ENCODE assay signal across 8 cellular contexts in genomic region chr17:38428150-38428642, GRCh38. TPM values are rescaled to one million over a fixed set of nuclear protein-coding genes. Genes with fewer than 3 reads are reported as not detected.
DNase-seq lines count a peak whose midpoint lies in the region; ATAC-seq and TF ChIP-seq lines count a peak whose summit lies in the region.

ARHGAP23 (plus strand) TSS chr17:38428464; CDS start chr17:38428486, 22 bp downstream.

- DNase-seq in RPMI8226 (peak; percentile 61), glomerular endothelial cell (ENCODE audit: extremely low read depth, low read depth, low spot score) (no peak), neural crest cell (ENCODE audit: low read depth, low spot score) (no peak), upper lobe of left lung (peak; percentile 81 to 91), NCI-H2107 (lab: John Stamatoyannopoulos, UW) (no peak), NCI-H187 treated with DMSO at 0.1 percent for 48 hours (lab: John Stamatoyannopoulos, UW) (no peak)
- peak; percentile 30 for DNase-seq in activated naive CD8-positive, alpha-beta T cell treated with anti-CD3 and anti-CD28 coated beads, Interleukin-2, amount 50 U/mL, for 24 hours

- H3K4me3 ChIP-seq in GM12875 (ENCODE audit: low read depth, low read length), result peak within 1 kb of the TSS; percentile 44
- H3K4me3 ChIP-seq in upper lobe of left lung, result peak within 1 kb of the TSS; percentile 68 to 90 (median 80)

- no peaks in the 10 kb centered on the region for H3K36me3 Mint-ChIP-seq in activated naive CD8-positive, alpha-beta T cell treated with anti-CD3 and anti-CD28 coated beads, Interleukin-2, amount 50 U/mL, for 24 hours (ENCODE audit: low read depth)
- no peaks in the 10 kb centered on the region for H3K36me3 Mint-ChIP-seq in neural crest cell (ENCODE audit: low read depth)

- no peak within 1 kb of the TSS for H3K27ac Mint-ChIP-seq in activated naive CD8-positive, alpha-beta T cell treated with anti-CD3 and anti-CD28 coated beads, Interleukin-2, amount 50 U/mL, for 24 hours
- peak within 1 kb of the TSS; percentile 45 for H3K27ac Mint-ChIP-seq in neural crest cell (ENCODE audit: unreplicated experiment)

- peak; percentile 33 for ATAC-seq in activated naive CD8-positive, alpha-beta T cell treated with anti-CD3 and anti-CD28 coated beads, Interleukin-2, amount 50 U/mL, for 24 hours
- ATAC-seq in upper lobe of left lung (ENCODE audit: low FRiP score in 2 of 2), result peak; percentile 36 to 80

- 0 to 2% methylated on average over 5 to 6 of the region's 45 CpGs for WGBS in upper lobe of left lung, 2 donors

- peak within 1 kb of the TSS; percentile 63 for H3K4me3 Mint-ChIP-seq in activated naive CD8-positive, alpha-beta T cell treated with anti-CD3 and anti-CD28 coated beads, Interleukin-2, amount 50 U/mL, for 24 hours
- peak within 1 kb of the TSS; percentile 82 for H3K4me3 Mint-ChIP-seq in neural crest cell

- peaks cover 33 to 63% (median 46%) of the 10 kb centered on the region in 4 donors for H3K4me1 ChIP-seq in upper lobe of left lung

- H3K27me3 Mint-ChIP-seq in activated naive CD8-positive, alpha-beta T cell treated with anti-CD3 and anti-CD28 coated beads, Interleukin-2, amount 50 U/mL, for 24 hours, result peaks cover 34% of the 10 kb centered on the region
- peaks cover 43% of the 10 kb centered on the region for H3K27me3 Mint-ChIP-seq in neural crest cell (ENCODE audit: low read depth)

- TF ChIP-seq CTCF in GM12875 (IDR thresholded peaks at IDR 0.05; ENCODE audit: borderline replicate concordance, insufficient read depth, low read depth, low read length) (no peak), neural crest cell (conservative IDR thresholded peaks at IDR 0.05) (no peak), upper lobe of left lung (IDR thresholded peaks at IDR 0.05) (no peak)

- H3K36me3 ChIP-seq in upper lobe of left lung, result no peaks in the 10 kb centered on the region

- peaks cover 12% of the 10 kb centered on the region for H3K4me1 Mint-ChIP-seq in activated naive CD8-positive, alpha-beta T cell treated with anti-CD3 and anti-CD28 coated beads, Interleukin-2, amount 50 U/mL, for 24 hours
- peaks cover 51% of the 10 kb centered on the region for H3K4me1 Mint-ChIP-seq in neural crest cell

- peak within 1 kb of the TSS; percentile 86 to 93 (median 88) for H3K27ac ChIP-seq in upper lobe of left lung

- no peaks in the 10 kb centered on the region for H3K9me3 ChIP-seq in upper lobe of left lung

- TF ChIP-seq POLR2A in upper lobe of left lung (IDR thresholded peaks at IDR 0.05), result no peak

- no peaks in the 10 kb centered on the region for H3K9me3 Mint-ChIP-seq in activated naive CD8-positive, alpha-beta T cell treated with anti-CD3 and anti-CD28 coated beads, Interleukin-2, amount 50 U/mL, for 24 hours
- H3K9me3 Mint-ChIP-seq in neural crest cell, result no peaks in the 10 kb centered on the region

- no peaks in the 10 kb centered on the region for H3K27me3 ChIP-seq in upper lobe of left lung

- TF ChIP-seq EP300 in upper lobe of left lung (IDR thresholded peaks at IDR 0.05), result no peak

RNA-seq across cellular contexts. Expression of gene ARHGAP23, which starts in this region (rescaled TPM):
- total RNA-seq in glomerular endothelial cell (83.4 and 145 TPM in 2 replicates), neural crest cell (25.7 and 30.0 TPM in 2 replicates), upper lobe of left lung (100 to 1,000 TPM in 1 of 6 donors, 10 to 100 TPM in 5; 30.4 to 104 (median 70.1) TPM)

Comparison
In these comparisons a context has a peak if more than half of its experiments do, and no peak if none do; other contexts are left out.
1. DNase-seq: peak in RPMI8226 (single experiment), activated naive CD8-positive, alpha-beta T cell treated with anti-CD3 and anti-CD28 coated beads, Interleukin-2, amount 50 U/mL, for 24 hours (single experiment) and upper lobe of left lung (2 of 2); none in glomerular endothelial cell (single experiment), neural crest cell (single experiment), NCI-H2107 (single experiment) and NCI-H187 treated with DMSO at 0.1 percent for 48 hours (single experiment).